ENCODE assay signal across 1 cellular context in genomic region chrX:68462197-68462596, GRCh38.
TF ChIP-seq lines count a peak whose summit lies in the region.

No MANE protein-coding gene starts in this region.

TF ChIP-seq in HCT116, 20 proteins besides CTCF, POLR2A, EP300 and RAD21 (continued from another document):
- TF ChIP-seq YY1 (IDR thresholded peaks at IDR 0.05; ENCODE audit: extremely low read depth, insufficient replicate concordance, low read depth, low read length) (no peak), ZFX (IDR thresholded peaks at IDR 0.05) (no peak), JUND (IDR thresholded peaks at IDR 0.05) (no peak)
